12 cellular contexts compared by ENCODE assay signal in the genomic region with DNA sequence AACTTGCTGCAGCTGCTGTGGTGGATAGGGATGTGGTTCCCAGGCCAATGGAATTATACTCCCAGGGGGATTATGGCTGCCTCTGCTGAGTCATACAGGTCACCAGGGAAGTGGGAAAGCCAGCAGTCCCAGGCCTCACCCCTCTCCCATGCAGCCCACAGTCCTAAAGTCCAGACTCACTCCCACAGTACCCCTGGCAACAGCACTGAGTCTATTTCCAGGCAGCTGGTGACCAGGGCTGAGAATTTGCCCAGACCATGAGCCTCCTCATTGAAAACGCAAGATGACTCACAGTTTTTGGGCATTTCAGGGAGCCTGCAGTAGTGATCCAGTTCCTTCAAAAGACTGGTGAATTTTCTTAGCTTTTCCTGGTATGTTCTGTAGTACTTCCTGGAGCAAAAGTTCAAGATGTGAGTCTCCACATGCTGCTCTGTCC.
DNase-seq lines count a peak whose midpoint lies in the region; ATAC-seq and TF ChIP-seq lines count a peak whose summit lies in the region.
"Had no signal": no experiment of that assay in that cellular context is flagged by ENCODE, and none has a peak within 500 bp of the region (broad histone marks: within the 10 kb centered on the region; RNA-seq: fewer than 3 reads in every experiment).

No MANE protein-coding gene starts in this region.

- TF ChIP-seq CTCF in Loucy (conservative IDR thresholded peaks at IDR 0.05; ENCODE audit: low read length) (no peak), endodermal cell (conservative IDR thresholded peaks at IDR 0.05) (no peak)

- H2AFZ ChIP-seq in Loucy (ENCODE audit: low read length): peak overlapping the region; percentile 21; the same call in 1 of the 2 replicates
- H2AFZ ChIP-seq: parathyroid adenoma had no signal

- H3K36me3 ChIP-seq in Loucy (ENCODE audit: insufficient read depth, low read length): no peaks in the 10 kb centered on the region
- H3K36me3 ChIP-seq in endodermal cell (ENCODE audit: control insufficient read depth, insufficient read depth, low read length): no peaks in the 10 kb centered on the region
- H3K36me3 ChIP-seq: SJSA1, suprapubic skin had no signal

- no peaks in the 10 kb centered on the region for H3K79me2 ChIP-seq in Loucy (ENCODE audit: insufficient read depth, low read length)
- H3K79me2 ChIP-seq: parathyroid adenoma had no signal

- H3K4me1 Mint-ChIP-seq in endodermal cell: no peaks in the 10 kb centered on the region
- no peaks in the 10 kb centered on the region for H3K4me1 Mint-ChIP-seq in activated CD8-positive, alpha-beta memory T cell treated with anti-CD3 and anti-CD28 coated beads, Interleukin-2, amount 10 ng/mL, durations not matched to agents 7 days and 5 days

- peaks cover 2% of the 10 kb centered on the region for H3K36me3 Mint-ChIP-seq in endodermal cell (ENCODE audit: low read depth)
- H3K36me3 Mint-ChIP-seq in activated CD8-positive, alpha-beta memory T cell treated with anti-CD3 and anti-CD28 coated beads, Interleukin-2, amount 10 ng/mL, durations not matched to agents 7 days and 5 days: no peaks in the 10 kb centered on the region

- no peak for ATAC-seq in activated CD8-positive, alpha-beta memory T cell treated with anti-CD3 and anti-CD28 coated beads, Interleukin-2, amount 10 ng/mL, durations not matched to agents 7 days and 5 days
- ATAC-seq: GM12878 had no signal

- H3K9me3 Mint-ChIP-seq in endodermal cell: peaks cover 8% of the 10 kb centered on the region
- H3K9me3 Mint-ChIP-seq in activated CD8-positive, alpha-beta memory T cell treated with anti-CD3 and anti-CD28 coated beads, Interleukin-2, amount 10 ng/mL, durations not matched to agents 7 days and 5 days (ENCODE audit: low read depth): peaks cover 4% of the 10 kb centered on the region

- H3K9ac ChIP-seq in Loucy (ENCODE audit: low read depth, low read length, poor library complexity, severe bottlenecking) (no peak overlapping the region), endodermal cell (ENCODE audit: extremely low read depth, low read length, poor library complexity, severe bottlenecking) (no peak overlapping the region)
- H3K9ac ChIP-seq: parathyroid adenoma had no signal

- no peaks in the 10 kb centered on the region for H3K27me3 ChIP-seq in Loucy (ENCODE audit: insufficient read depth, low read length, poor library complexity, severe bottlenecking)
- no peaks in the 10 kb centered on the region for H3K27me3 ChIP-seq in endodermal cell (ENCODE audit: control insufficient read depth, insufficient read depth, low read length, poor library complexity, severe bottlenecking)
- H3K27me3 ChIP-seq: SJSA1, suprapubic skin had no signal

- no peak overlapping the region for H3K4me3 Mint-ChIP-seq in endodermal cell
- no peak overlapping the region for H3K4me3 Mint-ChIP-seq in activated CD8-positive, alpha-beta memory T cell treated with anti-CD3 and anti-CD28 coated beads, Interleukin-2, amount 10 ng/mL, durations not matched to agents 7 days and 5 days

- no peak overlapping the region for H3K4me2 ChIP-seq in Loucy (ENCODE audit: low read depth, low read length, poor library complexity, severe bottlenecking)

- no peaks in the 10 kb centered on the region for H3K27me3 Mint-ChIP-seq in endodermal cell (ENCODE audit: insufficient read depth)
- peaks cover 3% of the 10 kb centered on the region for H3K27me3 Mint-ChIP-seq in activated CD8-positive, alpha-beta memory T cell treated with anti-CD3 and anti-CD28 coated beads, Interleukin-2, amount 10 ng/mL, durations not matched to agents 7 days and 5 days

- CTCF ChIA-PET in activated CD8-positive, alpha-beta memory T cell treated with anti-CD3 and anti-CD28 coated beads, Interleukin-2, amount 10 ng/mL, durations not matched to agents 7 days and 5 days (lab: Charles Lee): no interaction called here

- peak overlapping the region; percentile 22 for H3K27ac Mint-ChIP-seq in endodermal cell
- no peak overlapping the region for H3K27ac Mint-ChIP-seq in activated CD8-positive, alpha-beta memory T cell treated with anti-CD3 and anti-CD28 coated beads, Interleukin-2, amount 10 ng/mL, durations not matched to agents 7 days and 5 days

- H3K4me1 ChIP-seq in Loucy (ENCODE audit: insufficient read depth, low read length, poor library complexity, severe bottlenecking): peaks cover 37% of the 10 kb centered on the region
- H3K4me1 ChIP-seq in endodermal cell (ENCODE audit: control insufficient read depth, insufficient read depth, low read length): no peaks in the 10 kb centered on the region
- H3K4me1 ChIP-seq: parathyroid adenoma, SJSA1, suprapubic skin had no signal

- H3F3A ChIP-seq in Loucy (ENCODE audit: low read depth): no peaks in the 10 kb centered on the region

- no peak overlapping the region for H3K27ac ChIP-seq in endodermal cell (ENCODE audit: low read depth, low read length)
- H3K27ac ChIP-seq: parathyroid adenoma, SJSA1, suprapubic skin had no signal

- H4K20me1 ChIP-seq in Loucy (ENCODE audit: insufficient read depth, low read length, poor library complexity, severe bottlenecking): no peaks in the 10 kb centered on the region

- WGBS in endodermal cell (ENCODE audit: insufficient coverage in 1 of 2, insufficient read length in 1 of 2), 2 experiments: 88 to 92% methylated on average over 1 of the region's 1 CpG

- peaks cover 9% of the 10 kb centered on the region; the same call in 1 of the 2 replicates for H3K9me3 ChIP-seq in Loucy (ENCODE audit: insufficient read depth, low read depth, low read length)
- H3K9me3 ChIP-seq in endodermal cell (ENCODE audit: control insufficient read depth, low read length): peaks cover 7% of the 10 kb centered on the region
- H3K9me3 ChIP-seq: SJSA1, suprapubic skin had no signal

- no peaks in the 10 kb centered on the region for H3K9me2 ChIP-seq in Loucy (replicated peaks; ENCODE audit: low read depth, low read length)

- H3K4me3 ChIP-seq in Loucy (ENCODE audit: low read length, poor library complexity, severe bottlenecking): no peak overlapping the region
- no peak overlapping the region for H3K4me3 ChIP-seq in endodermal cell (ENCODE audit: low read length)
- H3K4me3 ChIP-seq: GM12878, SJSA1, suprapubic skin had no signal

- DNase-seq in EL (peak; percentile 43), endodermal cell (no peak), myocyte (ENCODE audit: low read depth) (peak; percentile 99), GM19238 (ENCODE audit: insufficient read length, low spot score) (no peak), NCI-H1092 treated with DMSO at 0.1 percent for 48 hours (lab: John Stamatoyannopoulos, UW) (no peak)
- no peak for DNase-seq in activated CD8-positive, alpha-beta memory T cell treated with anti-CD3 and anti-CD28 coated beads, Interleukin-2, amount 10 ng/mL, durations not matched to agents 7 days and 5 days
- DNase-seq in stimulated activated CD4-positive, alpha-beta T cell treated with anti-CD3 and anti-CD28 coated beads, Interleukin-1b, Interleukin-23, amount 100 ng/mL, for 48 hours: no peak

Comparison
In these comparisons a context has a peak if more than half of its experiments do, and no peak if none do; other contexts are left out.
1. DNase-seq: peak in EL (single experiment) and myocyte (single experiment); none in endodermal cell (single experiment), activated CD8-positive, alpha-beta memory T cell treated with anti-CD3 and anti-CD28 coated beads, Interleukin-2, amount 10 ng/mL, durations not matched to agents 7 days and 5 days (single experiment), stimulated activated CD4-positive, alpha-beta T cell treated with anti-CD3 and anti-CD28 coated beads, Interleukin-1b, Interleukin-23, amount 100 ng/mL, for 48 hours (single experiment), GM19238 (single experiment) and NCI-H1092 treated with DMSO at 0.1 percent for 48 hours (single experiment).